ENCODE assay signal across 7 cellular contexts in genomic region chr1:245932302-245932972, GRCh38.
"Had no signal": no experiment of that assay in that cellular context is flagged by ENCODE, and none has a peak within 500 bp of the region (broad histone marks: within the 10 kb centered on the region; RNA-seq: fewer than 3 reads in every experiment).

No MANE protein-coding gene starts in this region.

- H3K9me3 ChIP-seq: HAP-1 had no signal

- H3K27ac ChIP-seq: GM23248 had no signal

- H3K9me3 Mint-ChIP-seq: HFFc6 had no signal

- H3K4me3 ChIP-seq: GM23248, HAP-1, K562 had no signal

- H3K4me3 Mint-ChIP-seq: HFFc6 had no signal

- DNase-seq: GM23248, HFFc6, IMR-90, KG1 had no signal

- H3K36me3 ChIP-seq: HAP-1 had no signal

- H3K9ac ChIP-seq: GM23248 had no signal

- H2AFZ ChIP-seq: GM23248 had no signal

- H3K27ac Mint-ChIP-seq: HFFc6 had no signal

- ATAC-seq: HCT116, K562 had no signal
